21 cellular contexts compared by ENCODE assay signal in the genomic region with DNA sequence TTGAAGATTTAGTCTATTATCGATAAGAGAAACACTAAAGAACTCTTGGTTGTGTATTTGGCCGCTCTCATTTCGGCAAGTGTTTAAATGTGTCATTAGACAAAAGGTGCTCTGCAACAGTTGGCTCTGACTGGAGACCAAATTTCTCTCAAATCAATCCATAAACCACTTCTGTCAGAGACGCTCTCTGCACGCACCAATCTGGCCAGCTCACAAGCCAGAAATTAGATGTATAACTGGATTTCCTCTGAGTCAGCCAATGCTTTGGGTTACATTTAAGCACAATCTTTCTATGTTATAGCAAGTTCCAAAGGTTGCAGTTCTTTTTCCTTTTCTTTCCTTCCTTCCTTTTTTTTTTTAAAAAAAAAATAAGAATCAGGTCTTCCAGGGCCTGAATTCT.
"Had no signal": no experiment of that assay in that cellular context is flagged by ENCODE, and none has a peak within 500 bp of the region (broad histone marks: within the 10 kb centered on the region; RNA-seq: fewer than 3 reads in every experiment).

No MANE protein-coding gene starts in this region.

- H3K27me3 ChIP-seq: cardiac muscle cell, right atrium auricular region, transverse colon, vagina had no signal

- H3K36me3 Mint-ChIP-seq: natural killer cell had no signal

- H3K4me3 ChIP-seq: cardiac muscle cell, dorsolateral prefrontal cortex, right atrium auricular region, skin epidermis, transverse colon, vagina had no signal

- ATAC-seq: esophagus mucosa, natural killer cell, T-helper 17 cell had no signal

- H3K27ac Mint-ChIP-seq: activated CD4-positive, alpha-beta memory T cell treated with anti-CD3 and anti-CD28 coated beads, Interleukin-2, amount 10 ng/mL, durations not matched to agents 7 days and 5 days; activated naive CD4-positive, alpha-beta T cell treated with anti-CD3 and anti-CD28 coated beads, Interleukin-2, amount 50 U/mL, for 24 hours; activated T-cell treated with anti-CD3 and anti-CD28 coated beads, Interleukin-2, amount 50 U/mL, for 24 hours; natural killer cell; progenitor cell of endocrine pancreas had no signal

- H3K27me3 Mint-ChIP-seq: activated CD4-positive, alpha-beta memory T cell treated with anti-CD3 and anti-CD28 coated beads, Interleukin-2, amount 10 ng/mL, durations not matched to agents 7 days and 5 days; activated naive CD4-positive, alpha-beta T cell treated with anti-CD3 and anti-CD28 coated beads, Interleukin-2, amount 50 U/mL, for 24 hours; activated T-cell treated with anti-CD3 and anti-CD28 coated beads, Interleukin-2, amount 50 U/mL, for 24 hours; T-helper 17 cell had no signal

- H3K4me1 ChIP-seq: right atrium auricular region, vagina had no signal

- H3K4me3 Mint-ChIP-seq: activated CD4-positive, alpha-beta memory T cell treated with anti-CD3 and anti-CD28 coated beads, Interleukin-2, amount 10 ng/mL, durations not matched to agents 7 days and 5 days; activated naive CD4-positive, alpha-beta T cell treated with anti-CD3 and anti-CD28 coated beads, Interleukin-2, amount 50 U/mL, for 24 hours; activated T-cell treated with anti-CD3 and anti-CD28 coated beads, Interleukin-2, amount 50 U/mL, for 24 hours; natural killer cell; T-helper 17 cell had no signal

- H3K27ac ChIP-seq: cardiac muscle cell, dorsolateral prefrontal cortex, right atrium auricular region, skin epidermis, vagina had no signal

- H3K36me3 ChIP-seq: cardiac muscle cell, right atrium auricular region, transverse colon, vagina had no signal

- DNase-seq: activated CD4-positive, alpha-beta memory T cell treated with anti-CD3 and anti-CD28 coated beads, Interleukin-2, amount 10 ng/mL, durations not matched to agents 7 days and 5 days; activated CD4-positive, alpha-beta T cell treated with anti-CD3 and anti-CD28 coated beads for 4 hours; activated T-cell treated with anti-CD3 and anti-CD28 coated beads, Interleukin-2, amount 50 U/mL, for 24 hours; dorsolateral prefrontal cortex; glutamatergic neuron; mesenchymal stem cell; natural killer cell; nucleus accumbens; stimulated activated CD4-positive, alpha-beta T cell treated with anti-CD3 and anti-CD28 coated beads, Interleukin-4, amount 100 ng/mL, for 24 hours; stimulated activated CD8-positive, alpha-beta memory T cell treated with anti-CD3 and anti-CD28 coated beads, Interleukin-4, amount 100 ng/mL, for 48 hours; stimulated activated naive CD4-positive, alpha-beta T cell treated with Interleukin-2 at 50 U/mL for 16 hours; substantia nigra; T-helper 17 cell; transverse colon had no signal

- H3K9me3 Mint-ChIP-seq: activated CD4-positive, alpha-beta memory T cell treated with anti-CD3 and anti-CD28 coated beads, Interleukin-2, amount 10 ng/mL, durations not matched to agents 7 days and 5 days; activated naive CD4-positive, alpha-beta T cell treated with anti-CD3 and anti-CD28 coated beads, Interleukin-2, amount 50 U/mL, for 24 hours; activated T-cell treated with anti-CD3 and anti-CD28 coated beads, Interleukin-2, amount 50 U/mL, for 24 hours; natural killer cell had no signal

- H3K9me3 ChIP-seq: right atrium auricular region, transverse colon, vagina had no signal
